8 cellular contexts compared by ENCODE assay signal in genomic region chr12:113030875-113031525, GRCh38. TPM values are rescaled to one million over a fixed set of nuclear protein-coding genes. Genes with fewer than 3 reads are reported as not detected.
DNase-seq lines count a peak whose midpoint lies in the region; ATAC-seq, FAIRE-seq and TF ChIP-seq lines count a peak whose summit lies in the region.

No MANE protein-coding gene starts in this region.

- ATAC-seq in GM18505 (IDR thresholded peaks at IDR 0.05; ENCODE audit: unreplicated experiment) = no peak

- no peak for FAIRE-seq in GM12892 (lab: Jason Lieb, UNC)

- DNase-seq in DMS79 treated with DMSO at 0.1 percent for 48 hours (lab: John Stamatoyannopoulos, UW) (peak; percentile 62), RKO (ENCODE audit: low spot score) (peak; percentile 56), epidermal melanocyte (ENCODE audit: insufficient read length, low spot score) (peak; percentile 70), midbrain (lab: John Stamatoyannopoulos, UW) (peak; percentile 46), GM12892 (ENCODE audit: insufficient read length) (no peak)
- DNase-seq in activated CD8-positive, alpha-beta memory T cell treated with anti-CD3 and anti-CD28 coated beads for 24 hours = no peak

- peak; percentile 74 for TF ChIP-seq CTCF in LNCAP (IDR thresholded peaks at IDR 0.05)

- TF ChIP-seq POLR2A in GM18505 (IDR thresholded peaks at IDR 0.05; ENCODE audit: borderline replicate concordance, extremely low read depth, insufficient read depth, insufficient read length) (no peak), GM12892 (IDR thresholded peaks at IDR 0.05; ENCODE audit: low read depth, low read length) (no peak)

RNA-seq across cellular contexts. Expression of gene DTX1, which starts 25.5 kb away (rescaled TPM):
- polyA plus RNA-seq in GM12892 (2012; ENCODE audit: missing spikeins) = 10.9 TPM

RNA-seq across cellular contexts. Expression of gene OAS2, which starts 52.7 kb away (rescaled TPM):
- polyA plus RNA-seq in GM12892 (2012; ENCODE audit: missing spikeins) = 66.3 TPM

Comparison
In these comparisons a context has a peak if more than half of its experiments do, and no peak if none do; other contexts are left out.
1. DNase-seq: peak in DMS79 treated with DMSO at 0.1 percent for 48 hours (single experiment), RKO (single experiment), epidermal melanocyte (single experiment) and midbrain (single experiment); none in activated CD8-positive, alpha-beta memory T cell treated with anti-CD3 and anti-CD28 coated beads for 24 hours (single experiment) and GM12892 (single experiment).